ENCODE assay signal across 21 cellular contexts in genomic region chr12:47798481-47798948, GRCh38. TPM values are rescaled to one million over a fixed set of nuclear protein-coding genes. Genes with fewer than 3 reads are reported as not detected.
DNase-seq lines count a peak whose midpoint lies in the region; ATAC-seq and TF ChIP-seq lines count a peak whose summit lies in the region.
"Had no signal": no experiment of that assay in that cellular context is flagged by ENCODE, and none has a peak within 500 bp of the region (broad histone marks: within the 10 kb centered on the region; RNA-seq: fewer than 3 reads in every experiment).

No MANE protein-coding gene starts in this region.

- POLR2A ChIA-PET in activated naive CD8-positive, alpha-beta T cell treated with anti-CD3 and anti-CD28 coated beads, Interleukin-2, amount 10 ng/mL, durations not matched to agents 7 days and 5 days (lab: Charles Lee), result interaction anchor here (5.3 to 18.4 kb wide), 3 partner anchors 11 to 34 kb away, joined by 28 to 465 read pairs (median 428); partner anchors contain the start of gene HDAC7

- no peak overlapping the region for H3K4me3 Mint-ChIP-seq in activated naive CD8-positive, alpha-beta T cell treated with anti-CD3 and anti-CD28 coated beads, Interleukin-2, amount 10 ng/mL, durations not matched to agents 7 days and 5 days
- H3K4me3 Mint-ChIP-seq: activated CD4-positive, alpha-beta T cell treated with anti-CD3 and anti-CD28 coated beads, Interleukin-2, amount 10 ng/mL, durations not matched to agents 7 days and 5 days; effector memory CD8-positive, alpha-beta T cell had no signal

- no peaks in the 10 kb centered on the region for H3K27me3 Mint-ChIP-seq in activated naive CD8-positive, alpha-beta T cell treated with anti-CD3 and anti-CD28 coated beads, Interleukin-2, amount 10 ng/mL, durations not matched to agents 7 days and 5 days
- H3K27me3 Mint-ChIP-seq: activated CD4-positive, alpha-beta T cell treated with anti-CD3 and anti-CD28 coated beads, Interleukin-2, amount 10 ng/mL, durations not matched to agents 7 days and 5 days; effector memory CD8-positive, alpha-beta T cell had no signal

- H3K27ac ChIP-seq in left ventricle myocardium inferior (replicated peaks) (peak overlapping the region; percentile 99), right atrium auricular region (no peak overlapping the region), uterus (peak overlapping the region; percentile 26 to 41)
- H3K27ac ChIP-seq: KMS-11, PC-9, SJCRH30 had no signal

- peaks cover 46% of the 10 kb centered on the region for H3K4me1 Mint-ChIP-seq in activated naive CD8-positive, alpha-beta T cell treated with anti-CD3 and anti-CD28 coated beads, Interleukin-2, amount 10 ng/mL, durations not matched to agents 7 days and 5 days

- no peak for ATAC-seq in activated naive CD8-positive, alpha-beta T cell treated with anti-CD3 and anti-CD28 coated beads, Interleukin-2, amount 10 ng/mL, durations not matched to agents 7 days and 5 days (ENCODE audit: low read depth)
- ATAC-seq in HG03097 (IDR thresholded peaks at IDR 0.05; ENCODE audit: low FRiP score, unreplicated experiment) (no peak), HG03039 (IDR thresholded peaks at IDR 0.05; ENCODE audit: unreplicated experiment) (no peak)
- ATAC-seq: effector memory CD8-positive, alpha-beta T cell had no signal

- no peak for TF ChIP-seq CTCF in left ventricle myocardium inferior (IDR thresholded peaks at IDR 0.05; ENCODE audit: borderline replicate concordance)
- TF ChIP-seq CTCF in right atrium auricular region (IDR thresholded peaks at IDR 0.05), result no peak
- TF ChIP-seq CTCF in uterus (IDR thresholded peaks at IDR 0.05), result no peak

- H3K9me3 ChIP-seq in left ventricle myocardium inferior (replicated peaks) (no peaks in the 10 kb centered on the region), right atrium auricular region (no peaks in the 10 kb centered on the region), uterus (no peaks in the 10 kb centered on the region)
- H3K9me3 ChIP-seq: SJCRH30, spleen had no signal

- H3K27ac Mint-ChIP-seq in activated naive CD8-positive, alpha-beta T cell treated with anti-CD3 and anti-CD28 coated beads, Interleukin-2, amount 10 ng/mL, durations not matched to agents 7 days and 5 days, result peak overlapping the region; percentile 65

- intact Hi-C loops in left ventricle myocardium inferior (cut with micrococcal nuclease), result no loop called here
- intact Hi-C loops in posterior vena cava (cut with DNase I), result no loop called here
- intact Hi-C loops in uterus (cut with DNase I; ENCODE audit: low total_unique reads), result no loop called here

- DNase-seq in left ventricle myocardium inferior, result no peak
- DNase-seq in right atrium auricular region (ENCODE audit: low spot score), result no peak
- DNase-seq in activated naive CD8-positive, alpha-beta T cell treated with anti-CD3 and anti-CD28 coated beads, Interleukin-2, amount 10 ng/mL, durations not matched to agents 7 days and 5 days, result no peak
- DNase-seq in posterior vena cava (ENCODE audit: low spot score), result peak; percentile 80
- DNase-seq in uterus, result no peak
- no peak for DNase-seq in ecto neural progenitor cell (ENCODE audit: low spot score)
- DNase-seq: activated CD4-positive, alpha-beta T cell treated with anti-CD3 and anti-CD28 coated beads, Interleukin-2, amount 10 ng/mL, durations not matched to agents 7 days and 5 days; activated naive CD4-positive, alpha-beta T cell treated with Interleukin-2 at 50 U/mL for 16 hours; DMS153; effector memory CD8-positive, alpha-beta T cell; GDM1; NCI-H1930; NCI-H226; PC-9; SJCRH30; spleen; stimulated activated CD4-positive, alpha-beta T cell treated with anti-CD3 and anti-CD28 coated beads, Interleukin-4, amount 100 ng/mL, for 24 hours; T-helper 1 cell had no signal

- H3K4me3 ChIP-seq in left ventricle myocardium inferior (no peak overlapping the region), right atrium auricular region (no peak overlapping the region), uterus (no peak overlapping the region)
- H3K4me3 ChIP-seq: PC-9, SJCRH30, spleen had no signal

- peaks cover 25% of the 10 kb centered on the region for H3K36me3 Mint-ChIP-seq in activated naive CD8-positive, alpha-beta T cell treated with anti-CD3 and anti-CD28 coated beads, Interleukin-2, amount 10 ng/mL, durations not matched to agents 7 days and 5 days

- H3K9me3 Mint-ChIP-seq in activated naive CD8-positive, alpha-beta T cell treated with anti-CD3 and anti-CD28 coated beads, Interleukin-2, amount 10 ng/mL, durations not matched to agents 7 days and 5 days, result no peaks in the 10 kb centered on the region
- H3K9me3 Mint-ChIP-seq: activated CD4-positive, alpha-beta T cell treated with anti-CD3 and anti-CD28 coated beads, Interleukin-2, amount 10 ng/mL, durations not matched to agents 7 days and 5 days; effector memory CD8-positive, alpha-beta T cell had no signal

- peaks cover 52% of the 10 kb centered on the region for H3K36me3 ChIP-seq in left ventricle myocardium inferior
- H3K36me3 ChIP-seq in right atrium auricular region, result peaks cover 54% of the 10 kb centered on the region
- no peaks in the 10 kb centered on the region for H3K36me3 ChIP-seq in uterus

- H3K27me3 ChIP-seq in left ventricle myocardium inferior (ENCODE audit: low read depth) (no peaks in the 10 kb centered on the region), right atrium auricular region (no peaks in the 10 kb centered on the region), uterus (no peaks in the 10 kb centered on the region)
- H3K27me3 ChIP-seq: SJCRH30, spleen had no signal

- no peak for TF ChIP-seq POLR2A in uterus (IDR thresholded peaks at IDR 0.05)

- H3K4me1 ChIP-seq in left ventricle myocardium inferior, result peaks cover 57% of the 10 kb centered on the region
- peaks cover 0 to 55% of the 10 kb centered on the region in 2 donors for H3K4me1 ChIP-seq in right atrium auricular region
- peaks cover 6 to 51% of the 10 kb centered on the region in 2 donors for H3K4me1 ChIP-seq in uterus
- H3K4me1 ChIP-seq: SJCRH30 had no signal

RNA-seq across cellular contexts. Expression of gene HDAC7, which starts 21.2 kb away (rescaled TPM):
- 47.1 TPM for total RNA-seq in left ventricle myocardium inferior
- 10 to 100 TPM; 33.4 to 60.2 TPM for total RNA-seq in right atrium auricular region
- total RNA-seq in activated naive CD8-positive, alpha-beta T cell treated with anti-CD3 and anti-CD28 coated beads, Interleukin-2, amount 10 ng/mL, durations not matched to agents 7 days and 5 days, result 100 to 1,000 TPM; 200 to 215 TPM
- 100 to 1,000 TPM; 111 to 126 TPM for total RNA-seq in posterior vena cava
- total RNA-seq in uterus, result 100 to 1,000 TPM in 1 of 4 donors, 10 to 100 TPM in 3; 33.0 to 191 (median 42.5) TPM

RNA-seq across cellular contexts. Expression of gene SLC48A1, which starts 25.5 kb away (rescaled TPM):
- 25.3 TPM for total RNA-seq in left ventricle myocardium inferior
- total RNA-seq in right atrium auricular region, result 10 to 100 TPM; 48.9 to 52.0 TPM
- total RNA-seq in activated naive CD8-positive, alpha-beta T cell treated with anti-CD3 and anti-CD28 coated beads, Interleukin-2, amount 10 ng/mL, durations not matched to agents 7 days and 5 days, result 10 to 100 TPM; 13.4 to 13.9 TPM
- 10 to 100 TPM; 28.5 to 33.8 TPM for total RNA-seq in posterior vena cava
- total RNA-seq in uterus, result 10 to 100 TPM in 3 of 4 donors, 1 to 10 TPM in 1; 1.3 to 50.5 (median 15.4) TPM

RNA-seq across cellular contexts. Expression of gene RAPGEF3, which starts 39.8 kb away (rescaled TPM):
- total RNA-seq in left ventricle myocardium inferior, result 34.8 TPM
- 10 to 100 TPM; 19.8 to 26.8 TPM for total RNA-seq in right atrium auricular region
- 1 to 10 TPM in 1 of 2 experiments, under 1 TPM in 1; 0.94 to 1.1 TPM for total RNA-seq in activated naive CD8-positive, alpha-beta T cell treated with anti-CD3 and anti-CD28 coated beads, Interleukin-2, amount 10 ng/mL, durations not matched to agents 7 days and 5 days
- total RNA-seq in posterior vena cava, result 10 to 100 TPM; 18.3 to 33.5 TPM
- total RNA-seq in uterus, result 100 to 1,000 TPM in 1 of 4 donors, 10 to 100 TPM in 3; 13.5 to 105 (median 48.7) TPM

Comparison
In these comparisons a context has a peak if more than half of its experiments do, and no peak if none do; other contexts are left out.
1. H3K27ac ChIP-seq: peak in left ventricle myocardium inferior (single experiment) and uterus (2 of 2); none in right atrium auricular region (0 of 2).
2. RNA of gene RAPGEF3, which starts 39.8 kb away (total RNA-seq): 13.5 to 105 TPM in uterus, 34.8 TPM in left ventricle myocardium inferior (single experiment), 18.3 to 33.5 TPM in posterior vena cava and 19.8 to 26.8 TPM in right atrium auricular region; 0.94 to 1.1 TPM in activated naive CD8-positive, alpha-beta T cell treated with anti-CD3 and anti-CD28 coated beads, Interleukin-2, amount 10 ng/mL, durations not matched to agents 7 days and 5 days; every median in the first group is over 4 times any median in the second.